1 cellular context compared by ENCODE assay signal in the genomic region with DNA sequence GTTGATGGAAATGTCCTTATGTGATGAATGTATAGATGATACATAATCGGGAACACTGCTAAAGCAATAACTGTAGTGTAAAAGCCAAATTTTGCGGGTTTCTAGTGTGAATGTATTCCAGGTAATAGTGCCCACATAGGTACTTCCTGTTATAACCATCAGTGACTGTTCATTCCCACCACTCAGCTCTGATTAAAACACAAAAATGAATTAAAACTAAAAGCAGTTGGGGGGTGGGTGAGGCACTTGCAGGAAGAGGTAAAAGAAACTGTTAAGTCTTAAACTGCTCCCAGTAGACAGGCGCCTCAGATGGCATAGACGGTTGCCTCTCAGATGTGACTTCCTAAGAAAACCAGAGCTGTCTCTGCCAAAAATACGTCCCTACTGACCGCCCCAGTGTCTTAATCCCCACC.
TF ChIP-seq lines count a peak whose summit lies in the region.

No MANE protein-coding gene starts in this region.

TF ChIP-seq in HepG2, 621 proteins besides CTCF, POLR2A, EP300 and RAD21 (continued from another document):
- TF ChIP-seq ZHX1 (CRISPR knock-in tag; IDR thresholded peaks at IDR 0.05; ENCODE audit: low read depth) (no peak), PRMT3 (CRISPR knock-in tag; IDR thresholded peaks at IDR 0.05; ENCODE audit: borderline replicate concordance, low read depth) (no peak), ZNF775 (CRISPR knock-in tag; IDR thresholded peaks at IDR 0.05; ENCODE audit: borderline replicate concordance) (no peak)
- TF ChIP-seq, protein P1, sequence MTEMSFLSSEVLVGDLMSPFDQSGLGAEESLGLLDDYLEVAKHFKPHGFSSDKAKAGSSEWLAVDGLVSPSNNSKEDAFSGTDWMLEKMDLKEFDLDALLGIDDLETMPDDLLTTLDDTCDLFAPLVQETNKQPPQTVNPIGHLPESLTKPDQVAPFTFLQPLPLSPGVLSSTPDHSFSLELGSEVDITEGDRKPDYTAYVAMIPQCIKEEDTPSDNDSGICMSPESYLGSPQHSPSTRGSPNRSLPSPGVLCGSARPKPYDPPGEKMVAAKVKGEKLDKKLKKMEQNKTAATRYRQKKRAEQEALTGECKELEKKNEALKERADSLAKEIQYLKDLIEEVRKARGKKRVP (CRISPR knock-in tag; IDR thresholded peaks at IDR 0.05): no peak
